In genomic region chr1:151814971-151815545, GRCh38 we compare ENCODE assay signal across 19 cellular contexts. TPM values are rescaled to one million over a fixed set of nuclear protein-coding genes. Genes with fewer than 3 reads are reported as not detected.
DNase-seq lines count a peak whose midpoint lies in the region; ATAC-seq and TF ChIP-seq lines count a peak whose summit lies in the region.
"Had no signal": no experiment of that assay in that cellular context is flagged by ENCODE, and none has a peak within 500 bp of the region (broad histone marks: within the 10 kb centered on the region; RNA-seq: fewer than 3 reads in every experiment).

No MANE protein-coding gene starts in this region.

- ATAC-seq in CD4-positive, alpha-beta T cell (ENCODE audit: poor library complexity) = no peak
- ATAC-seq in T-helper 17 cell (no peak), GM21423 (IDR thresholded peaks at IDR 0.05; ENCODE audit: unreplicated experiment) (no peak), GM18517 (IDR thresholded peaks at IDR 0.05; ENCODE audit: unreplicated experiment) (no peak)
- ATAC-seq in naive thymus-derived CD4-positive, alpha-beta T cell = no peak

- H3K27me3 Mint-ChIP-seq in CD4-positive, alpha-beta T cell = no peaks in the 10 kb centered on the region
- no peaks in the 10 kb centered on the region for H3K27me3 Mint-ChIP-seq in T-helper 17 cell
- H3K27me3 Mint-ChIP-seq in naive thymus-derived CD4-positive, alpha-beta T cell = no peaks in the 10 kb centered on the region

- no peak for TF ChIP-seq CTCF in CD4-positive, alpha-beta T cell (IDR thresholded peaks at IDR 0.05)

- peaks cover 76% of the 10 kb centered on the region for H3K4me1 ChIP-seq in BLaER1
- H3K4me1 ChIP-seq in naive thymus-derived CD4-positive, alpha-beta T cell (ENCODE audit: control insufficient read depth in 2 of 2, insufficient read depth in 2 of 2, low read length in 2 of 2) = peaks cover 17 to 36% of the 10 kb centered on the region in 2 donors

- no peaks in the 10 kb centered on the region for H4K20me1 ChIP-seq in BLaER1

- no peak overlapping the region for H3K9ac ChIP-seq in BLaER1

- peak overlapping the region; percentile 81 for H3K27ac Mint-ChIP-seq in CD4-positive, alpha-beta T cell
- peak overlapping the region; percentile 98 for H3K27ac Mint-ChIP-seq in T-helper 17 cell
- H3K27ac Mint-ChIP-seq in naive thymus-derived CD4-positive, alpha-beta T cell = no peak overlapping the region

- H3K9me3 ChIP-seq in BLaER1 (no peaks in the 10 kb centered on the region), T-helper 17 cell (ENCODE audit: control insufficient read depth, low read length, poor library complexity, severe bottlenecking) (no peaks in the 10 kb centered on the region)
- no peaks in the 10 kb centered on the region for H3K9me3 ChIP-seq in CD4-positive, alpha-beta T cell (ENCODE audit: control insufficient read depth, low read length)
- no peaks in the 10 kb centered on the region for H3K9me3 ChIP-seq in naive thymus-derived CD4-positive, alpha-beta T cell (ENCODE audit: control insufficient read depth in 2 of 3, low read length in 3 of 3)

- H3K9me3 Mint-ChIP-seq in CD4-positive, alpha-beta T cell = no peaks in the 10 kb centered on the region
- no peaks in the 10 kb centered on the region for H3K9me3 Mint-ChIP-seq in naive thymus-derived CD4-positive, alpha-beta T cell

- no peak for DNase-seq in CD4-positive, alpha-beta T cell
- DNase-seq in T-helper 17 cell (no peak), amygdala (lab: John Stamatoyannopoulos, UW) (no peak), NCI-H2081 (lab: John Stamatoyannopoulos, UW) (no peak)
- DNase-seq in naive thymus-derived CD4-positive, alpha-beta T cell = no peak
- DNase-seq: GF-D8, GOT3, KBM-7, NCI-H1048, NCI-H1436 treated with DMSO at 0.1 percent for 48 hours, NCI-H2029 treated with DMSO at 0.1 percent for 48 hours, NCI-H510A, NCI-H82 had no signal

- peaks cover 60% of the 10 kb centered on the region for H3K4me1 Mint-ChIP-seq in CD4-positive, alpha-beta T cell (ENCODE audit: low read depth)
- H3K4me1 Mint-ChIP-seq in T-helper 17 cell = peaks cover 76% of the 10 kb centered on the region
- peaks cover 21 to 38% (median 28%) of the 10 kb centered on the region in 7 donors for H3K4me1 Mint-ChIP-seq in naive thymus-derived CD4-positive, alpha-beta T cell

- H3K27ac ChIP-seq in BLaER1 = no peak overlapping the region
- no peak overlapping the region for H3K27ac ChIP-seq in CD4-positive, alpha-beta T cell (ENCODE audit: low read depth, low read length)
- no peak overlapping the region for H3K27ac ChIP-seq in naive thymus-derived CD4-positive, alpha-beta T cell (ENCODE audit: low read depth, low read length)

- H3K4me2 ChIP-seq in BLaER1 = peak overlapping the region; percentile 86

- H3K36me3 Mint-ChIP-seq in CD4-positive, alpha-beta T cell (ENCODE audit: low read depth) = no peaks in the 10 kb centered on the region
- peaks cover 8% of the 10 kb centered on the region for H3K36me3 Mint-ChIP-seq in T-helper 17 cell (ENCODE audit: low read depth)
- no peaks in the 10 kb centered on the region for H3K36me3 Mint-ChIP-seq in naive thymus-derived CD4-positive, alpha-beta T cell

- CTCF ChIA-PET in CD4-positive, alpha-beta T cell (lab: Charles Lee) = interaction anchor here (1.0 kb wide), 1 partner anchor 16 kb away, joined by 3 read pairs; no protein-coding TSS in a partner anchor
- CTCF ChIA-PET in naive thymus-derived CD4-positive, alpha-beta T cell (lab: Charles Lee) = no interaction called here

- H3K27me3 ChIP-seq in BLaER1 = no peaks in the 10 kb centered on the region
- H3K27me3 ChIP-seq in CD4-positive, alpha-beta T cell (ENCODE audit: control insufficient read depth, insufficient read depth, low read length) = no peaks in the 10 kb centered on the region
- H3K27me3 ChIP-seq in naive thymus-derived CD4-positive, alpha-beta T cell (ENCODE audit: control insufficient read depth in 2 of 2, insufficient read depth in 2 of 2, low read length in 2 of 2) = no peaks in the 10 kb centered on the region

- peak overlapping the region; percentile 46 for H3K4me3 Mint-ChIP-seq in CD4-positive, alpha-beta T cell
- peak overlapping the region; percentile 97 for H3K4me3 Mint-ChIP-seq in T-helper 17 cell
- H3K4me3 Mint-ChIP-seq in naive thymus-derived CD4-positive, alpha-beta T cell = peak overlapping the region in 3 of 10 donors; percentile 29 to 74 (median 38)

- intact Hi-C loops in CD4-positive, alpha-beta T cell (cut with DNase I, micrococcal nuclease) = no loop called here
- intact Hi-C loops in naive thymus-derived CD4-positive, alpha-beta T cell (cut with micrococcal nuclease) = no loop called here

- POLR2A ChIA-PET in CD4-positive, alpha-beta T cell (lab: Charles Lee) = interaction anchor here (0.6 to 4.0 kb wide), 5 partner anchors 11 to 60 kb away, joined by 3 to 23 read pairs (median 8); partner anchors contain the start of gene TDRKH
- POLR2A ChIA-PET in naive thymus-derived CD4-positive, alpha-beta T cell (lab: Charles Lee) = no interaction called here

- no peaks in the 10 kb centered on the region for H3K36me3 ChIP-seq in BLaER1
- no peaks in the 10 kb centered on the region for H3K36me3 ChIP-seq in naive thymus-derived CD4-positive, alpha-beta T cell (ENCODE audit: control insufficient read depth in 2 of 3, insufficient read depth in 3 of 3, low read length in 3 of 3)

- no peak overlapping the region for H3K4me3 ChIP-seq in BLaER1
- H3K4me3 ChIP-seq in naive thymus-derived CD4-positive, alpha-beta T cell (ENCODE audit: low read length) = peak overlapping the region; percentile 34

RNA-seq across cellular contexts. Expression of gene LINGO4, which starts 9.8 kb away (rescaled TPM):
- under 1 TPM; 0.06 to 0.16 TPM for total RNA-seq in CD4-positive, alpha-beta T cell
- total RNA-seq in T-helper 17 cell = 1 to 10 TPM in 1 of 2 donors, under 1 TPM in 1; 0.77 to 1.6 TPM
- under 1 TPM in 2 of 5 experiments, not detected in 3; 0.07 to 0.24 TPM for total RNA-seq in naive thymus-derived CD4-positive, alpha-beta T cell
- not detected for polyA plus RNA-seq in naive thymus-derived CD4-positive, alpha-beta T cell
- total RNA-seq: Daoy, M059J, SK-MEL-5 had no signal

RNA-seq across cellular contexts. Expression of gene RORC, which starts 16.5 kb away (rescaled TPM):
- 1 to 10 TPM; 3.6 to 3.7 TPM for total RNA-seq in CD4-positive, alpha-beta T cell
- 10 to 100 TPM; 38.4 to 42.5 TPM for total RNA-seq in T-helper 17 cell
- total RNA-seq in naive thymus-derived CD4-positive, alpha-beta T cell = 1 to 10 TPM in 1 of 5 experiments, under 1 TPM in 4; 0.16 to 2.5 (median 0.21) TPM
- under 1 TPM in 1 of 2 donors, not detected in 1; 0.37 TPM for polyA plus RNA-seq in naive thymus-derived CD4-positive, alpha-beta T cell
- total RNA-seq: Daoy, M059J had no signal

RNA-seq across cellular contexts. Expression of gene C2CD4D, which starts 24.6 kb away (rescaled TPM):
- total RNA-seq in CD4-positive, alpha-beta T cell = under 1 TPM; 0.75 to 0.88 TPM
- total RNA-seq in T-helper 17 cell = 1 to 10 TPM; 1.9 to 2.3 TPM
- total RNA-seq in naive thymus-derived CD4-positive, alpha-beta T cell = under 1 TPM in 2 of 5 experiments, not detected in 3; 0.34 to 0.87 TPM
- polyA plus RNA-seq in naive thymus-derived CD4-positive, alpha-beta T cell = under 1 TPM in 1 of 2 donors, not detected in 1; 0.18 TPM
- total RNA-seq: Daoy, M059J had no signal

RNA-seq across cellular contexts. Expression of gene TDRKH, which starts 24.8 kb away (rescaled TPM):
- total RNA-seq in CD4-positive, alpha-beta T cell = 1 to 10 TPM; 6.1 to 6.4 TPM
- total RNA-seq in T-helper 17 cell = 10 to 100 TPM; 11.3 to 17.7 TPM
- total RNA-seq in naive thymus-derived CD4-positive, alpha-beta T cell = 10 to 100 TPM in 3 of 5 experiments, 1 to 10 TPM in 2; 7.7 to 23.1 (median 17.0) TPM
- 10 to 100 TPM; 17.4 to 18.7 TPM for polyA plus RNA-seq in naive thymus-derived CD4-positive, alpha-beta T cell

RNA-seq across cellular contexts. Expression of gene THEM5, which starts 38.5 kb away (rescaled TPM):
- total RNA-seq in CD4-positive, alpha-beta T cell = not detected
- total RNA-seq in T-helper 17 cell = under 1 TPM in 1 of 2 donors, not detected in 1; 0.89 TPM
- not detected for total RNA-seq in naive thymus-derived CD4-positive, alpha-beta T cell
- polyA plus RNA-seq in naive thymus-derived CD4-positive, alpha-beta T cell = not detected
- total RNA-seq: Daoy, M059J, SK-MEL-5 had no signal

Comparison
In these comparisons a context has a peak if more than half of its experiments do, and no peak if none do; other contexts are left out.
1. H3K27ac Mint-ChIP-seq: peak in CD4-positive, alpha-beta T cell (single experiment) and T-helper 17 cell (single experiment); none in naive thymus-derived CD4-positive, alpha-beta T cell (0 of 9).
2. RNA of gene RORC, which starts 16.5 kb away (total RNA-seq): 38.4 to 42.5 TPM in T-helper 17 cell; 3.6 to 3.7 TPM in CD4-positive, alpha-beta T cell and 0.16 to 2.5 TPM in naive thymus-derived CD4-positive, alpha-beta T cell; every median in the first group is over 4 times any median in the second.